ENCODE assay signal across 9 cellular contexts in genomic region chr3:152193673-152194267, GRCh38.
DNase-seq lines count a peak whose midpoint lies in the region; ATAC-seq and TF ChIP-seq lines count a peak whose summit lies in the region.
"Had no signal": no experiment of that assay in that cellular context is flagged by ENCODE, and none has a peak within 500 bp of the region (broad histone marks: within the 10 kb centered on the region; RNA-seq: fewer than 3 reads in every experiment).

No MANE protein-coding gene starts in this region.

- ATAC-seq in HG03025 (IDR thresholded peaks at IDR 0.05; ENCODE audit: low FRiP score, unreplicated experiment), result peak; percentile 45

- H3K27ac ChIP-seq in neutrophil, result peak overlapping the region; percentile 72
- H3K27ac ChIP-seq: SK-N-MC had no signal

- H3K36me3 Mint-ChIP-seq in T-helper 2 cell treated with Interferon-gamma antibody and Interleukin-4, amounts not matched to agents 5 μg/mL and 100 μg/mL, for 36 hours (ENCODE audit: low read depth), result peaks cover 4% of the 10 kb centered on the region
- H3K36me3 Mint-ChIP-seq in HFFc6 (ENCODE audit: low read depth), result no peaks in the 10 kb centered on the region

- H3K27me3 Mint-ChIP-seq in T-helper 2 cell treated with Interferon-gamma antibody and Interleukin-4, amounts not matched to agents 5 μg/mL and 100 μg/mL, for 36 hours (ENCODE audit: low read depth), result no peaks in the 10 kb centered on the region
- no peaks in the 10 kb centered on the region for H3K27me3 Mint-ChIP-seq in HFFc6 (ENCODE audit: insufficient read depth)

- peaks cover 69% of the 10 kb centered on the region for H3K4me1 Mint-ChIP-seq in T-helper 2 cell treated with Interferon-gamma antibody and Interleukin-4, amounts not matched to agents 5 μg/mL and 100 μg/mL, for 36 hours (ENCODE audit: low read depth)
- peaks cover 25% of the 10 kb centered on the region for H3K4me1 Mint-ChIP-seq in HFFc6 (ENCODE audit: low read depth)

- H3K9me3 ChIP-seq in neutrophil, result no peaks in the 10 kb centered on the region

- peaks cover 55 to 64% of the 10 kb centered on the region in 2 experiments for H3K4me1 ChIP-seq in neutrophil (ENCODE audit: control insufficient read depth in 1 of 2, insufficient read depth in 1 of 2, low read depth in 1 of 2, low read length in 1 of 2)

- H3K27me3 ChIP-seq in neutrophil, result no peaks in the 10 kb centered on the region

- H3K9me3 Mint-ChIP-seq in T-helper 2 cell treated with Interferon-gamma antibody and Interleukin-4, amounts not matched to agents 5 μg/mL and 100 μg/mL, for 36 hours, result no peaks in the 10 kb centered on the region
- H3K9me3 Mint-ChIP-seq in HFFc6, result no peaks in the 10 kb centered on the region

- TF ChIP-seq CTCF in neutrophil (IDR thresholded peaks at IDR 0.05) (no peak), HFFc6 (IDR thresholded peaks at IDR 0.05) (no peak)

- H3K36me3 ChIP-seq in neutrophil, result no peaks in the 10 kb centered on the region

- peak; percentile 23 for DNase-seq in activated CD4-positive, CD25-positive, alpha-beta regulatory T cell treated with anti-CD3 and anti-CD28 coated beads, Interleukin-2, amount 50 U/mL, for 16 hours (ENCODE audit: low read depth, low spot score)
- DNase-seq in activated CD4-positive, CD25-positive, alpha-beta regulatory T cell (lab: John Stamatoyannopoulos, UW), result no peak
- no peak for DNase-seq in T-helper 2 cell treated with Interferon-gamma antibody and Interleukin-4, amounts not matched to agents 5 μg/mL and 100 μg/mL, for 36 hours (ENCODE audit: low spot score)
- no peak for DNase-seq in retina
- no peak for DNase-seq in HFFc6
- no peak for DNase-seq in HCEC 1CT

- peak overlapping the region; percentile 86 for H3K27ac Mint-ChIP-seq in T-helper 2 cell treated with Interferon-gamma antibody and Interleukin-4, amounts not matched to agents 5 μg/mL and 100 μg/mL, for 36 hours
- H3K27ac Mint-ChIP-seq in HFFc6, result no peak overlapping the region

- H3K4me3 ChIP-seq in neutrophil (ENCODE audit: low read depth in 1 of 2, low read length in 1 of 2), result peak overlapping the region; percentile 48 to 56
- H3K4me3 ChIP-seq: SK-N-MC had no signal

- peak overlapping the region; percentile 82 for H3K4me3 Mint-ChIP-seq in T-helper 2 cell treated with Interferon-gamma antibody and Interleukin-4, amounts not matched to agents 5 μg/mL and 100 μg/mL, for 36 hours
- no peak overlapping the region for H3K4me3 Mint-ChIP-seq in HFFc6
